9 cellular contexts compared by ENCODE assay signal in the genomic region with DNA sequence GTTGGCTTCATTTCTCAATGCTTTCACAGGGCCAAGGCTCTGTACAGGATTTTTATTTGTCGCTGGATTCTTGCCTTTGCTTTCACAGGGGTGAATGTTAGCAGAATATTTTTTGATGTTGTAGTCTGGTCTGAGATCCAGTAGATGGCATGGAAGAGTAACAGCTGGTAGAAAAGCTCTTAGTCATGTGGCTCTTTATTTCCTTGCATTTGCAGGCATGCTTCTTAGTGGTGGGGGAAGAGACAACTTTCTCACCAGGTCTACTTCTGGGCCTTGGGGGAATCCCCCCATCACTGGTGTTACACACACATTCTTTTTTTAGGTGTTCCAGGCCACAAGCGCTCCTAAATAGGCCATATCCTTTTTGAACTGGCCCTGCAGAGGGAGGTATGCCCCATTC. TPM values are rescaled to one million over a fixed set of nuclear protein-coding genes. Genes with fewer than 3 reads are reported as not detected.
A peak's percentile ranks its signal among the peaks of the same experiment; 100 is the strongest.
DNase-seq lines count a peak whose midpoint lies in the region; ATAC-seq and TF ChIP-seq lines count a peak whose summit lies in the region.
"Had no signal": no experiment of that assay in that cellular context is flagged by ENCODE, and none has a peak within 500 bp of the region (broad histone marks: within the 10 kb centered on the region; RNA-seq: fewer than 3 reads in every experiment).

No MANE protein-coding gene starts in this region.

- H3K27ac Mint-ChIP-seq in HFFc6, result no peak overlapping the region
- H3K27ac Mint-ChIP-seq in stimulated activated naive CD8-positive, alpha-beta T cell treated with anti-CD3 and anti-CD28 coated beads, Interleukin-15, amount 100 ng/mL, for 72 hours, result no peak overlapping the region

- CTCF ChIA-PET in Panc1 (lab: Charles Lee), result no interaction called here

- peaks cover 2% of the 10 kb centered on the region; the same call in 1 of the 2 replicates for H3K27me3 Mint-ChIP-seq in HFFc6 (ENCODE audit: insufficient read depth)
- H3K27me3 Mint-ChIP-seq in stimulated activated naive CD8-positive, alpha-beta T cell treated with anti-CD3 and anti-CD28 coated beads, Interleukin-15, amount 100 ng/mL, for 72 hours, result no peaks in the 10 kb centered on the region

- no peak for TF ChIP-seq CTCF in GM13976 (IDR thresholded peaks at IDR 0.05; ENCODE audit: borderline replicate concordance, control extremely low read depth, extremely low read depth, insufficient read depth, missing control alignments)
- peak; percentile 79 for TF ChIP-seq CTCF in HFFc6 (IDR thresholded peaks at IDR 0.05)
- TF ChIP-seq CTCF in Panc1 (IDR thresholded peaks at IDR 0.05), result 0 out of 2 replicates have a peak, but pooled peaks have one; percentile 9

- H3K27me3 ChIP-seq in Panc1 (ENCODE audit: control insufficient read depth, insufficient read depth, low read length), result no peaks in the 10 kb centered on the region

- in situ Hi-C loops in GM13976 (cut with MboI; ENCODE audit: low sequenced_read_pairs, unreplicated experiment) (no loop called here), Panc1 (cut with HindIII; ENCODE audit: low pct_unique_long_range_greater_than_20kb, low sequenced_read_pairs) (no loop called here)

- ATAC-seq in Panc1, result no peak
- no peak for ATAC-seq in stimulated activated naive CD8-positive, alpha-beta T cell treated with anti-CD3 and anti-CD28 coated beads, Interleukin-15, amount 100 ng/mL, for 72 hours

- TF ChIP-seq POLR2A in erythroblast (IDR thresholded peaks at IDR 0.05; ENCODE audit: low read length), result no peak

- H3K4me3 ChIP-seq in Panc1 (ENCODE audit: low read depth in 2 of 2, low read length in 2 of 2), result no peak overlapping the region

- H3K9me3 Mint-ChIP-seq in HFFc6, result no peaks in the 10 kb centered on the region
- peaks cover 0 to 5% of the 10 kb centered on the region in 2 donors for H3K9me3 Mint-ChIP-seq in stimulated activated naive CD8-positive, alpha-beta T cell treated with anti-CD3 and anti-CD28 coated beads, Interleukin-15, amount 100 ng/mL, for 72 hours

- intact Hi-C loops in Panc1 (cut with micrococcal nuclease; ENCODE audit: unreplicated experiment), result no loop called here

- POLR2A ChIA-PET in Panc1 (lab: Charles Lee), result interaction anchor here (0.6 kb wide), 1 partner anchor 62 kb away, joined by 3 read pairs; no protein-coding TSS in a partner anchor

- H3K27ac ChIP-seq in Panc1 (ENCODE audit: low read length), result no peak overlapping the region

- no peaks in the 10 kb centered on the region for H3K4me1 ChIP-seq in Panc1 (ENCODE audit: control insufficient read depth, insufficient read depth, low read length)

- H3K9me3 ChIP-seq in Panc1 (ENCODE audit: control insufficient read depth, insufficient read depth, low read depth, low read length), result no peaks in the 10 kb centered on the region

- BruUV-seq in Panc1 (replicated peaks; lab: Mats Ljungman, UMichigan), result no TSS peak

- no peaks in the 10 kb centered on the region for H3K36me3 ChIP-seq in Panc1 (ENCODE audit: control insufficient read depth, insufficient read depth, low read length)

- peak; percentile 26 for DNase-seq in GM13976 (ENCODE audit: low spot score)
- peak; percentile 58 for DNase-seq in HFFc6
- DNase-seq in Panc1 (ENCODE audit: low read depth, low spot score), result no peak
- DNase-seq in kidney tubule cell (ENCODE audit: low spot score), result peak; percentile 1
- DNase-seq in 8988T, result no peak
- DNase-seq in stimulated activated naive CD8-positive, alpha-beta T cell treated with anti-CD3 and anti-CD28 coated beads, Interleukin-15, amount 100 ng/mL, for 72 hours, result no peak
- no peak for DNase-seq in NCI-H1092 treated with DMSO at 0.1 percent for 48 hours (lab: John Stamatoyannopoulos, UW)
- DNase-seq in erythroblast (lab: John Stamatoyannopoulos, UW), result no peak
- DNase-seq: left cardiac atrium had no signal

- no peaks in the 10 kb centered on the region for H3K36me3 Mint-ChIP-seq in HFFc6 (ENCODE audit: low read depth)

- no peak overlapping the region for H3K4me3 Mint-ChIP-seq in HFFc6
- no peak overlapping the region for H3K4me3 Mint-ChIP-seq in stimulated activated naive CD8-positive, alpha-beta T cell treated with anti-CD3 and anti-CD28 coated beads, Interleukin-15, amount 100 ng/mL, for 72 hours

- H3K4me1 Mint-ChIP-seq in HFFc6 (ENCODE audit: low read depth), result peaks cover 21% of the 10 kb centered on the region; the same call in 1 of the 2 replicates
- H3K4me1 Mint-ChIP-seq in stimulated activated naive CD8-positive, alpha-beta T cell treated with anti-CD3 and anti-CD28 coated beads, Interleukin-15, amount 100 ng/mL, for 72 hours, result no peaks in the 10 kb centered on the region

RNA-seq across cellular contexts. Expression of a gene that starts 58.2 kb away (rescaled TPM):
- total RNA-seq in HFFc6 (2021; fragmentation: NEBNext Ultra II Directional; extraction: Animal tissue kit (Norgen Biotek cat#: 25700)), result under 1 TPM; 0.15 to 0.50 (median 0.20) TPM
- total RNA-seq in Panc1 (2021; ENCODE audit: unreplicated experiment), result not detected
- not detected for polyA plus RNA-seq in Panc1 (2012; ENCODE audit: insufficient read length)

Comparison
In these comparisons a context has a peak if more than half of its experiments do, and no peak if none do; other contexts are left out.
1. DNase-seq: peak in GM13976 (single experiment), HFFc6 (single experiment) and kidney tubule cell (single experiment); none in Panc1 (single experiment), 8988T (single experiment), stimulated activated naive CD8-positive, alpha-beta T cell treated with anti-CD3 and anti-CD28 coated beads, Interleukin-15, amount 100 ng/mL, for 72 hours (0 of 2), NCI-H1092 treated with DMSO at 0.1 percent for 48 hours (single experiment) and erythroblast (0 of 2).